13 cellular contexts compared by ENCODE assay signal in genomic region chr1:183096889-183097288, GRCh38.
A peak's percentile ranks its signal among the peaks of the same experiment; 100 is the strongest.
DNase-seq lines count a peak whose midpoint lies in the region; ATAC-seq and TF ChIP-seq lines count a peak whose summit lies in the region.
"Had no signal": no experiment of that assay in that cellular context is flagged by ENCODE, and none has a peak within 500 bp of the region (broad histone marks: within the 10 kb centered on the region; RNA-seq: fewer than 3 reads in every experiment).

No MANE protein-coding gene starts in this region.

- no peak overlapping the region for H3K4me3 Mint-ChIP-seq in GM23338
- H3K4me3 Mint-ChIP-seq: activated CD8-positive, alpha-beta memory T cell treated with anti-CD3 and anti-CD28 coated beads, Interleukin-2, amount 10 ng/mL, durations not matched to agents 7 days and 5 days; CD8-positive, alpha-beta memory T cell; type B pancreatic cell had no signal

- no peaks in the 10 kb centered on the region for H4K20me1 ChIP-seq in GM23338 (replicated peaks; ENCODE audit: insufficient read depth)
- H4K20me1 ChIP-seq in smooth muscle cell (ENCODE audit: low read depth), result peaks cover 56% of the 10 kb centered on the region

- no peaks in the 10 kb centered on the region for H3K9me2 ChIP-seq in GM23338 (ENCODE audit: insufficient read depth)

- TF ChIP-seq CTCF in GM23338 (conservative IDR thresholded peaks at IDR 0.05; ENCODE audit: low read depth in 2 of 2) (no peak), colonic mucosa (IDR thresholded peaks at IDR 0.05) (no peak), smooth muscle cell (IDR thresholded peaks at IDR 0.05; ENCODE audit: borderline replicate concordance, insufficient read depth, poor library complexity, severe bottlenecking) (no peak)

- H3K27ac Mint-ChIP-seq in GM23338, result peak overlapping the region; percentile 22
- H3K27ac Mint-ChIP-seq: activated CD8-positive, alpha-beta memory T cell treated with anti-CD3 and anti-CD28 coated beads, Interleukin-2, amount 10 ng/mL, durations not matched to agents 7 days and 5 days; CD8-positive, alpha-beta memory T cell; type B pancreatic cell had no signal

- no peaks in the 10 kb centered on the region for H3F3A ChIP-seq in GM23338 (replicated peaks; ENCODE audit: low read depth)
- H3F3A ChIP-seq in smooth muscle cell (ENCODE audit: low read depth), result peaks cover 30% of the 10 kb centered on the region

- H3K9ac ChIP-seq in colonic mucosa (ENCODE audit: low read depth in 2 of 2, low read length in 2 of 2) (no peak overlapping the region), smooth muscle cell (ENCODE audit: low read depth) (peak overlapping the region; percentile 6)

- H2AFZ ChIP-seq in GM23338 (no peak overlapping the region), smooth muscle cell (ENCODE audit: low read depth) (no peak overlapping the region)

- WGBS in smooth muscle cell (ENCODE audit: low lambda C conversion rate), result 21% methylated on average over 3 of the region's 3 CpGs

- H3K9me3 ChIP-seq in colonic mucosa (no peaks in the 10 kb centered on the region), smooth muscle cell (replicated peaks; ENCODE audit: low read depth) (no peaks in the 10 kb centered on the region)

- no peak for ATAC-seq in GM23338
- ATAC-seq in GM19351 (IDR thresholded peaks at IDR 0.05; ENCODE audit: unreplicated experiment), result no peak
- no peak for ATAC-seq in HG02623 (IDR thresholded peaks at IDR 0.05; ENCODE audit: unreplicated experiment)
- no peak for ATAC-seq in HG02973 (IDR thresholded peaks at IDR 0.05; ENCODE audit: unreplicated experiment)
- ATAC-seq: activated CD8-positive, alpha-beta memory T cell treated with anti-CD3 and anti-CD28 coated beads, Interleukin-2, amount 10 ng/mL, durations not matched to agents 7 days and 5 days had no signal

- no peaks in the 10 kb centered on the region for H3K36me3 Mint-ChIP-seq in GM23338 (ENCODE audit: low read depth)
- H3K36me3 Mint-ChIP-seq: activated CD8-positive, alpha-beta memory T cell treated with anti-CD3 and anti-CD28 coated beads, Interleukin-2, amount 10 ng/mL, durations not matched to agents 7 days and 5 days; CD8-positive, alpha-beta memory T cell had no signal

- DNase-seq in GM23338 (ENCODE audit: low spot score) (no peak), colonic mucosa (no peak), kidney tubule cell (ENCODE audit: low spot score) (peak; percentile 19), smooth muscle cell (lab: John Stamatoyannopoulos, UW; ENCODE audit: unreplicated experiment) (no peak), NOMO-1 treated with dmso at 0.1 percent for 144 hours (lab: John Stamatoyannopoulos, UW; ENCODE audit: unreplicated experiment) (no peak)
- DNase-seq: activated CD8-positive, alpha-beta memory T cell treated with anti-CD3 and anti-CD28 coated beads, Interleukin-2, amount 10 ng/mL, durations not matched to agents 7 days and 5 days; CD8-positive, alpha-beta memory T cell; posterior cingulate gyrus; RPMI8226 had no signal

- no peaks in the 10 kb centered on the region for H3K9me3 Mint-ChIP-seq in GM23338
- H3K9me3 Mint-ChIP-seq: type B pancreatic cell had no signal

- H3K4me3 ChIP-seq in GM23338 (no peak overlapping the region), colonic mucosa (no peak overlapping the region), smooth muscle cell (no peak overlapping the region)

- peaks cover 34% of the 10 kb centered on the region for H3K4me1 Mint-ChIP-seq in GM23338
- H3K4me1 Mint-ChIP-seq: activated CD8-positive, alpha-beta memory T cell treated with anti-CD3 and anti-CD28 coated beads, Interleukin-2, amount 10 ng/mL, durations not matched to agents 7 days and 5 days; CD8-positive, alpha-beta memory T cell had no signal

- H3K79me2 ChIP-seq in GM23338 (replicated peaks; ENCODE audit: insufficient read depth), result peaks cover 66% of the 10 kb centered on the region
- peaks cover 65% of the 10 kb centered on the region for H3K79me2 ChIP-seq in smooth muscle cell (ENCODE audit: low read depth)

- peak overlapping the region; percentile 79 for H3K27ac ChIP-seq in GM23338 (ENCODE audit: low read depth)
- H3K27ac ChIP-seq in colonic mucosa, result peak overlapping the region; percentile 43
- H3K27ac ChIP-seq in smooth muscle cell (ENCODE audit: low read depth), result peak overlapping the region; percentile 86

- H3K4me2 ChIP-seq in GM23338, result peak overlapping the region; percentile 28; the same call in 1 of the 2 replicates
- peak overlapping the region; percentile 72 for H3K4me2 ChIP-seq in smooth muscle cell

- no peaks in the 10 kb centered on the region for H3K36me3 ChIP-seq in GM23338 (ENCODE audit: insufficient read depth)
- no peaks in the 10 kb centered on the region for H3K36me3 ChIP-seq in colonic mucosa
- no peaks in the 10 kb centered on the region for H3K36me3 ChIP-seq in smooth muscle cell (ENCODE audit: low read depth)

- intact Hi-C loops in colonic mucosa (cut with DNase I), result no loop called here

- H3K27me3 Mint-ChIP-seq in GM23338 (ENCODE audit: insufficient read depth, low read depth, poor library complexity), result no peaks in the 10 kb centered on the region
- H3K27me3 Mint-ChIP-seq: type B pancreatic cell had no signal

- H3K27me3 ChIP-seq in GM23338 (ENCODE audit: insufficient read depth), result no peaks in the 10 kb centered on the region
- no peaks in the 10 kb centered on the region for H3K27me3 ChIP-seq in colonic mucosa
- no peaks in the 10 kb centered on the region for H3K27me3 ChIP-seq in smooth muscle cell (ENCODE audit: low read depth)

- H3K4me1 ChIP-seq in GM23338 (ENCODE audit: insufficient read depth) (peaks cover 65% of the 10 kb centered on the region), colonic mucosa (no peaks in the 10 kb centered on the region), smooth muscle cell (ENCODE audit: low read depth) (peaks cover 47% of the 10 kb centered on the region)

TF ChIP-seq in GM23338, 12 proteins besides CTCF, POLR2A, EP300 and RAD21:
- TF ChIP-seq ETS1 (IDR thresholded peaks at IDR 0.05) (no peak), POLR2AphosphoS5 (IDR thresholded peaks at IDR 0.05; ENCODE audit: low read depth) (no peak)
